In the genomic region with DNA sequence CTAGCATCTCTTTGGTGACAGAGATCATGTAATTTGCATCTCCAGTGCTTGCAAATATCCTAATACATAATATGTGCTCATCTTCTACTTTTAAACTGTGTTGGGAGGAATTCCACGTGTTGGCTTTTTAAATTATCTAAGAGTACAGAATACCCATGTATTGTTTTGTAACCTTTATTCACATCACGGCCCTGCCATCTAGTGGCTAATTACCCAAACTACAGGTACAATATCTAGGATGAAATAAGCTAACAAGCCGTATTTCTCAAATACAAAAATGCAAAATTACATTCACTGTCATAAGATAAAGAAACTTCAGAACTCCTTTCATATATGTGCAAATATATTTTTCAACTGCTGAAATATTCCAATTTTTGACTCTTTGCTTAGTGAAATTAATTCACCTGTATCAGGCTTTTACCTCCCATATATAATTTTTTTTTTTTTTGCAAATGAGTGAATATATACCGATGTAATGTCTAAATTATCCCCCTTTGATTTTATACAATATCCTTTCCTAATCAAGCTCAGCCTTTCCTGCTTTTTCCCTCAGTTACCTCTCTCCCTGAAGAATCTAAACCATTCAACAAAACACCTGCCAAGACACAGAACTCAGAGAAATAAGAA, we compare ENCODE assay signal across 8 cellular contexts. TPM values are rescaled to one million over a fixed set of nuclear protein-coding genes. Genes with fewer than 3 reads are reported as not detected.
DNase-seq lines count a peak whose midpoint lies in the region; ATAC-seq and TF ChIP-seq lines count a peak whose summit lies in the region.

No MANE protein-coding gene starts in this region.

- H3K4me1 ChIP-seq in heart right ventricle (peaks cover 0 to 6% (median 0%) of the 10 kb centered on the region in 9 donors), Peyer's patch (no peaks in the 10 kb centered on the region)

- H3K4me3 Mint-ChIP-seq in effector memory CD8-positive, alpha-beta T cell = no peak overlapping the region
- H3K4me3 Mint-ChIP-seq in nephron progenitor cell = no peak overlapping the region

- H3K4me1 Mint-ChIP-seq in effector memory CD8-positive, alpha-beta T cell (ENCODE audit: low read depth in 2 of 2) = no peaks in the 10 kb centered on the region
- H3K4me1 Mint-ChIP-seq in nephron progenitor cell = no peaks in the 10 kb centered on the region

- no peak overlapping the region for H3K27ac Mint-ChIP-seq in effector memory CD8-positive, alpha-beta T cell
- H3K27ac Mint-ChIP-seq in nephron progenitor cell = no peak overlapping the region

- TF ChIP-seq POLR2A in Peyer's patch (IDR thresholded peaks at IDR 0.05) = no peak

- H3K27ac ChIP-seq in heart right ventricle (no peak overlapping the region), Peyer's patch (no peak overlapping the region)

- H3K27me3 ChIP-seq in heart right ventricle (no peaks in the 10 kb centered on the region), Peyer's patch (no peaks in the 10 kb centered on the region)

- TF ChIP-seq CTCF in heart right ventricle (IDR thresholded peaks at IDR 0.05) (peak; percentile 35 to 75 (median 65)), Peyer's patch (IDR thresholded peaks at IDR 0.05) (peak in 5 of 6 experiments; percentile 52 to 81 (median 66)), nephron progenitor cell (IDR thresholded peaks at IDR 0.05) (peak; percentile 73)

- H3K4me3 ChIP-seq in heart right ventricle (no peak overlapping the region), Peyer's patch (no peak overlapping the region)

- DNase-seq in heart right ventricle = no peak
- DNase-seq in left ventricle myocardium superior = no peak
- peak in 1 of 3 donors; percentile 55 for DNase-seq in Peyer's patch
- DNase-seq in effector memory CD8-positive, alpha-beta T cell = peak; percentile 21 to 28 (median 21)
- peak; percentile 13 for DNase-seq in nephron progenitor cell
- DNase-seq in retina = no peak

- H3K27me3 Mint-ChIP-seq in effector memory CD8-positive, alpha-beta T cell = peaks cover 25 to 42% of the 10 kb centered on the region in 2 donors
- no peaks in the 10 kb centered on the region for H3K27me3 Mint-ChIP-seq in nephron progenitor cell (ENCODE audit: low read depth, poor library complexity)

- H3K36me3 Mint-ChIP-seq in effector memory CD8-positive, alpha-beta T cell (ENCODE audit: insufficient read depth) = peaks cover 2% of the 10 kb centered on the region
- no peaks in the 10 kb centered on the region for H3K36me3 Mint-ChIP-seq in nephron progenitor cell (ENCODE audit: low read depth)

- no peaks in the 10 kb centered on the region for H3K9me3 Mint-ChIP-seq in effector memory CD8-positive, alpha-beta T cell
- H3K9me3 Mint-ChIP-seq in nephron progenitor cell = peaks cover 16% of the 10 kb centered on the region

- intact Hi-C loops in heart right ventricle (cut with DNase I) = loop anchor here in 2 of 10 donors (5.0 to 10.0 kb wide), 2 partner anchors 401 to 699 kb away; no protein-coding TSS in a partner anchor
- intact Hi-C loops in left ventricle myocardium superior (cut with micrococcal nuclease) = no loop called here

- 25 to 34% methylated on average over 4 of the region's 4 CpGs for WGBS in heart right ventricle, 2 donors

- peak in 1 of 8 donors; percentile 33 for ATAC-seq in heart right ventricle
- no peak for ATAC-seq in left ventricle myocardium superior
- peak; percentile 59 for ATAC-seq in HG03159 (IDR thresholded peaks at IDR 0.05; ENCODE audit: unreplicated experiment)
- peak; percentile 66 for ATAC-seq in effector memory CD8-positive, alpha-beta T cell (replicated peaks)
- ATAC-seq in GM19455 (IDR thresholded peaks at IDR 0.05; ENCODE audit: unreplicated experiment) = no peak

- H3K36me3 ChIP-seq in heart right ventricle (no peaks in the 10 kb centered on the region), Peyer's patch (no peaks in the 10 kb centered on the region)

- H3K9me3 ChIP-seq in heart right ventricle (peaks cover 0 to 13% (median 0%) of the 10 kb centered on the region in 11 donors), Peyer's patch (no peaks in the 10 kb centered on the region)

RNA-seq across cellular contexts. Expression of gene LSM8, which starts 30.3 kb away (rescaled TPM):
- total RNA-seq in heart right ventricle (10 to 100 TPM; 12.6 to 23.9 (median 19.5) TPM), left ventricle myocardium superior (22.8 TPM), Peyer's patch (10 to 100 TPM; 22.9 to 38.0 (median 29.4) TPM)
- polyA plus RNA-seq in heart right ventricle = 10 to 100 TPM; 16.2 to 24.0 TPM

Comparison
In these comparisons a context has a peak if more than half of its experiments do, and no peak if none do; other contexts are left out.
1. ATAC-seq: peak in HG03159 (single experiment) and effector memory CD8-positive, alpha-beta T cell (single experiment); none in left ventricle myocardium superior (single experiment) and GM19455 (single experiment).
2. DNase-seq: peak in effector memory CD8-positive, alpha-beta T cell (3 of 3) and nephron progenitor cell (single experiment); none in heart right ventricle (0 of 2), left ventricle myocardium superior (single experiment) and retina (single experiment).
3. Peak in every context shown above with its lines, with median percentiles within 50 percentile points of each other: CTCF ChIP-seq.